ENCODE assay signal across 8 cellular contexts in genomic region chr18:3250237-3251107, GRCh38. TPM values are rescaled to one million over a fixed set of nuclear protein-coding genes. Genes with fewer than 3 reads are reported as not detected.
A peak's percentile ranks its signal among the peaks of the same experiment; 100 is the strongest.
DNase-seq lines count a peak whose midpoint lies in the region; ATAC-seq lines count a peak whose summit lies in the region.

No MANE protein-coding gene starts in this region.

- H3K27ac Mint-ChIP-seq in stimulated activated naive CD8-positive, alpha-beta T cell treated with anti-CD3 and anti-CD28 coated beads, Interleukin-15, Interleukin-2, amounts not matched to agents 100 ng/mL and 50 ng/mL, for 24 hours = peak overlapping the region; percentile 90
- H3K27ac Mint-ChIP-seq in activated naive CD8-positive, alpha-beta T cell treated with anti-CD3 and anti-CD28 coated beads, Interleukin-2, amount 10 ng/mL, durations not matched to agents 7 days and 5 days = peak overlapping the region; percentile 92

- peak overlapping the region in 1 of 2 donors; percentile 44 for H3K4me3 ChIP-seq in aorta (ENCODE audit: low read length in 2 of 2)

- ATAC-seq in stimulated activated naive CD8-positive, alpha-beta T cell treated with anti-CD3 and anti-CD28 coated beads, Interleukin-15, Interleukin-2, amounts not matched to agents 100 U/mL and 50 U/mL, for 24 hours = no peak
- ATAC-seq in activated naive CD8-positive, alpha-beta T cell treated with anti-CD3 and anti-CD28 coated beads, Interleukin-2, amount 10 ng/mL, durations not matched to agents 7 days and 5 days (ENCODE audit: low read depth) = no peak
- ATAC-seq in aorta (ENCODE audit: low FRiP score) (no peak), GM18873 (IDR thresholded peaks at IDR 0.05; ENCODE audit: low FRiP score, unreplicated experiment) (no peak)

- no peak for DNase-seq in stimulated activated naive CD8-positive, alpha-beta T cell treated with anti-CD3 and anti-CD28 coated beads, Interleukin-15, Interleukin-2, amounts not matched to agents 100 U/mL and 50 U/mL, for 24 hours
- no peak for DNase-seq in activated naive CD8-positive, alpha-beta T cell treated with anti-CD3 and anti-CD28 coated beads, Interleukin-2, amount 10 ng/mL, durations not matched to agents 7 days and 5 days
- DNase-seq in kidney glomerular epithelial cell (lab: John Stamatoyannopoulos, UW) (peak; percentile 89), aorta (no peak), cerebellum (ENCODE audit: low spot score) (no peak), NCI-H2081 treated with DMSO at 0.1 percent for 48 hours (lab: John Stamatoyannopoulos, UW) (no peak)

- peaks cover 71% of the 10 kb centered on the region for H3K4me1 Mint-ChIP-seq in stimulated activated naive CD8-positive, alpha-beta T cell treated with anti-CD3 and anti-CD28 coated beads, Interleukin-15, Interleukin-2, amounts not matched to agents 100 ng/mL and 50 ng/mL, for 24 hours (ENCODE audit: low read depth)
- H3K4me1 Mint-ChIP-seq in activated naive CD8-positive, alpha-beta T cell treated with anti-CD3 and anti-CD28 coated beads, Interleukin-2, amount 10 ng/mL, durations not matched to agents 7 days and 5 days = peaks cover 44% of the 10 kb centered on the region

- no peaks in the 10 kb centered on the region for H3K9me3 Mint-ChIP-seq in stimulated activated naive CD8-positive, alpha-beta T cell treated with anti-CD3 and anti-CD28 coated beads, Interleukin-15, Interleukin-2, amounts not matched to agents 100 ng/mL and 50 ng/mL, for 24 hours
- no peaks in the 10 kb centered on the region for H3K9me3 Mint-ChIP-seq in activated naive CD8-positive, alpha-beta T cell treated with anti-CD3 and anti-CD28 coated beads, Interleukin-2, amount 10 ng/mL, durations not matched to agents 7 days and 5 days

- H3K27ac ChIP-seq in aorta (ENCODE audit: low read depth in 1 of 2, low read length in 2 of 2) = peak overlapping the region; percentile 93 to 97

- H3K27me3 ChIP-seq in aorta (ENCODE audit: control insufficient read depth in 1 of 2, insufficient read depth in 2 of 2, low read length in 1 of 2) = no peaks in the 10 kb centered on the region

- peak overlapping the region; percentile 80 for H3K4me3 Mint-ChIP-seq in stimulated activated naive CD8-positive, alpha-beta T cell treated with anti-CD3 and anti-CD28 coated beads, Interleukin-15, Interleukin-2, amounts not matched to agents 100 ng/mL and 50 ng/mL, for 24 hours
- H3K4me3 Mint-ChIP-seq in activated naive CD8-positive, alpha-beta T cell treated with anti-CD3 and anti-CD28 coated beads, Interleukin-2, amount 10 ng/mL, durations not matched to agents 7 days and 5 days = peak overlapping the region; percentile 92

- intact Hi-C loops in aorta (cut with DNase I) = no loop called here

- POLR2A ChIA-PET in activated naive CD8-positive, alpha-beta T cell treated with anti-CD3 and anti-CD28 coated beads, Interleukin-2, amount 10 ng/mL, durations not matched to agents 7 days and 5 days (lab: Charles Lee) = interaction anchor here (0.6 to 8.3 kb wide), 10 partner anchors 10 to 614 kb away, joined by 3 to 159 read pairs (median 6); partner anchors contain the start of gene MYL12B

- peaks cover 2 to 9% of the 10 kb centered on the region in 2 donors for H3K36me3 ChIP-seq in aorta (ENCODE audit: control insufficient read depth in 1 of 2, insufficient read depth in 2 of 2, low read length in 1 of 2)

- no peaks in the 10 kb centered on the region for H3K27me3 Mint-ChIP-seq in stimulated activated naive CD8-positive, alpha-beta T cell treated with anti-CD3 and anti-CD28 coated beads, Interleukin-15, Interleukin-2, amounts not matched to agents 100 ng/mL and 50 ng/mL, for 24 hours
- no peaks in the 10 kb centered on the region for H3K27me3 Mint-ChIP-seq in activated naive CD8-positive, alpha-beta T cell treated with anti-CD3 and anti-CD28 coated beads, Interleukin-2, amount 10 ng/mL, durations not matched to agents 7 days and 5 days

- peaks cover 58% of the 10 kb centered on the region for H3K36me3 Mint-ChIP-seq in stimulated activated naive CD8-positive, alpha-beta T cell treated with anti-CD3 and anti-CD28 coated beads, Interleukin-15, Interleukin-2, amounts not matched to agents 100 ng/mL and 50 ng/mL, for 24 hours (ENCODE audit: low read depth)
- H3K36me3 Mint-ChIP-seq in activated naive CD8-positive, alpha-beta T cell treated with anti-CD3 and anti-CD28 coated beads, Interleukin-2, amount 10 ng/mL, durations not matched to agents 7 days and 5 days = peaks cover 45% of the 10 kb centered on the region

- peaks cover 0 to 6% of the 10 kb centered on the region in 2 donors for H3K4me1 ChIP-seq in aorta (ENCODE audit: control insufficient read depth in 1 of 2, insufficient read depth in 2 of 2, low read length in 2 of 2)

- H3K9me3 ChIP-seq in aorta (ENCODE audit: control insufficient read depth, low read length) = no peaks in the 10 kb centered on the region

- 7 to 12% methylated on average over 6 of the region's 6 CpGs for WGBS in aorta, 2 donors

RNA-seq across cellular contexts. Expression of gene MYL12A, which starts 2.9 kb away (rescaled TPM):
- total RNA-seq in activated naive CD8-positive, alpha-beta T cell treated with anti-CD3 and anti-CD28 coated beads, Interleukin-2, amount 10 ng/mL, durations not matched to agents 7 days and 5 days = 100 to 1,000 TPM; 843 to 864 TPM
- total RNA-seq in aorta = 100 to 1,000 TPM; 414 to 848 TPM
- polyA plus RNA-seq in aorta = 100 to 1,000 TPM; 563 to 759 TPM
- 54.7 TPM for total RNA-seq in cerebellum

RNA-seq across cellular contexts. Expression of gene MYL12B, which starts 11.5 kb away (rescaled TPM):
- total RNA-seq in activated naive CD8-positive, alpha-beta T cell treated with anti-CD3 and anti-CD28 coated beads, Interleukin-2, amount 10 ng/mL, durations not matched to agents 7 days and 5 days = 100 to 1,000 TPM; 354 to 358 TPM
- total RNA-seq in aorta (100 to 1,000 TPM; 259 to 324 TPM), cerebellum (95.0 TPM)
- 100 to 1,000 TPM; 434 to 661 TPM for polyA plus RNA-seq in aorta

RNA-seq across cellular contexts. Expression of gene MYOM1, which starts 30.7 kb away (rescaled TPM):
- 1 to 10 TPM; 2.7 to 3.3 TPM for total RNA-seq in activated naive CD8-positive, alpha-beta T cell treated with anti-CD3 and anti-CD28 coated beads, Interleukin-2, amount 10 ng/mL, durations not matched to agents 7 days and 5 days
- total RNA-seq in aorta (10 to 100 TPM; 26.3 to 63.8 TPM), cerebellum (3.7 TPM)
- 10 to 100 TPM; 15.8 to 26.4 TPM for polyA plus RNA-seq in aorta
